1 cellular context compared by ENCODE assay signal in the genomic region with DNA sequence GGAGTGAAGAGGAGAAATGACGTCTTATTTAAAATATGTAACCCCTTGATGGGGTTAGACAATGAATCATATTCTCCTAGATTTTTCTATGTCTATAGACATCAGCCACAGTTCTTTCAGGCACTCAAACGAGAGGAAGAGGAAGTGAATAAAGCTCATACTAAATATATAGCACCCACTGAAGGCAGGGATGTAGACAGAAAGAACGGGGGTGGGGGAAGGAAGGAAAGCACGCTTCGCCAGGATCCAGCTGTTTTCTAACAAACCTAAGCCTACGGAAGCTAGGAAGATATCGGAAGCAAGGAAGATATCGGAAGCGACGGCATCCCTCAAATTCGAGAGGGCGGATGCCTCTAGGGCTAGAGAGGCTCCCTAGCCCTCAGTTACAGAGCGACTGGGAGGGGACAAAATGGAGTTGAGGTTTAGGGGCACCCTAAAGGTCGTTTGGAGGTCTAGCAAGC.
TF ChIP-seq lines count a peak whose summit lies in the region.

No MANE protein-coding gene starts in this region.

TF ChIP-seq in HEK293, 187 proteins besides CTCF, POLR2A, EP300 and RAD21 (continued from another document):
- TF ChIP-seq ZNF146 (tag by site-specific recombination; IDR thresholded peaks at IDR 0.05) (no peak), ZNF132 (tag by site-specific recombination; IDR thresholded peaks at IDR 0.05; ENCODE audit: borderline replicate concordance) (no peak), ZNF394 (tag by site-specific recombination; IDR thresholded peaks at IDR 0.05; ENCODE audit: borderline replicate concordance) (no peak), ZNF704 (tag by site-specific recombination; IDR thresholded peaks at IDR 0.05) (no peak), ZNF121 (tag by site-specific recombination; IDR thresholded peaks at IDR 0.05) (no peak), TCF7L2 (IDR thresholded peaks at IDR 0.05; ENCODE audit: borderline replicate concordance, low read depth, low read length) (no peak), ZNF530 (tag by site-specific recombination; IDR thresholded peaks at IDR 0.05; ENCODE audit: low read depth) (no peak), ZBTB6 (tag by site-specific recombination; IDR thresholded peaks at IDR 0.05) (no peak), EGR2 (tag by site-specific recombination; IDR thresholded peaks at IDR 0.05; ENCODE audit: low read depth) (0 out of 2 replicates have a peak, but pooled peaks have one; percentile 10), ZFHX2 (tag by site-specific recombination; conservative IDR thresholded peaks at IDR 0.05) (no peak), ZNF529 (tag by site-specific recombination; IDR thresholded peaks at IDR 0.05; ENCODE audit: insufficient replicate concordance) (no peak), ZNF544 (tag by site-specific recombination; IDR thresholded peaks at IDR 0.05) (no peak), ZNF629 (tag by site-specific recombination; IDR thresholded peaks at IDR 0.05) (peak; percentile 41; the same call in 1 of the 2 replicates), SP2 (tag by site-specific recombination; IDR thresholded peaks at IDR 0.05) (peak; percentile 35; the same call in 1 of the 2 replicates), PRDM6 (tag by site-specific recombination; IDR thresholded peaks at IDR 0.05) (no peak), ZNF311 (tag by site-specific recombination; IDR thresholded peaks at IDR 0.05; ENCODE audit: borderline replicate concordance) (no peak), ZNF138 (tag by site-specific recombination; IDR thresholded peaks at IDR 0.05; ENCODE audit: borderline replicate concordance) (no peak), ZNF423 (tag by site-specific recombination; IDR thresholded peaks at IDR 0.05) (no peak), MEIS1 (CRISPR knock-in tag; IDR thresholded peaks at IDR 0.05; ENCODE audit: borderline replicate concordance) (no peak), ZNF362 (tag by site-specific recombination; IDR thresholded peaks at IDR 0.05) (no peak), ZNF24 (tag by site-specific recombination; IDR thresholded peaks at IDR 0.05) (no peak), GLI2 (tag by site-specific recombination; IDR thresholded peaks at IDR 0.05; ENCODE audit: borderline replicate concordance, low read depth) (no peak), ZNF214 (tag by site-specific recombination; IDR thresholded peaks at IDR 0.05; ENCODE audit: borderline replicate concordance) (no peak), ZNF341 (tag by site-specific recombination; IDR thresholded peaks at IDR 0.05; ENCODE audit: low read depth) (no peak), ZFP37 (tag by site-specific recombination; IDR thresholded peaks at IDR 0.05) (no peak), REPIN1 (tag by site-specific recombination; IDR thresholded peaks at IDR 0.05; ENCODE audit: low read depth) (no peak), ZNF10 (tag by site-specific recombination; IDR thresholded peaks at IDR 0.05) (no peak), OSR2 (tag by site-specific recombination; IDR thresholded peaks at IDR 0.05) (peak; percentile 17; the same call in 1 of the 2 replicates), ZNF792 (tag by site-specific recombination; IDR thresholded peaks at IDR 0.05) (no peak), GLIS2 (tag by site-specific recombination; IDR thresholded peaks at IDR 0.05) (no peak), ZSCAN18 (tag by site-specific recombination; IDR thresholded peaks at IDR 0.05) (no peak), ZNF221 (tag by site-specific recombination; IDR thresholded peaks at IDR 0.05; ENCODE audit: borderline replicate concordance) (no peak), ZNF624 (tag by site-specific recombination; IDR thresholded peaks at IDR 0.05) (no peak), ZNF785 (tag by site-specific recombination; IDR thresholded peaks at IDR 0.05) (no peak), ZBTB48 (tag by site-specific recombination; IDR thresholded peaks at IDR 0.05) (peak; percentile 68)
- TF ChIP-seq, protein P1, sequence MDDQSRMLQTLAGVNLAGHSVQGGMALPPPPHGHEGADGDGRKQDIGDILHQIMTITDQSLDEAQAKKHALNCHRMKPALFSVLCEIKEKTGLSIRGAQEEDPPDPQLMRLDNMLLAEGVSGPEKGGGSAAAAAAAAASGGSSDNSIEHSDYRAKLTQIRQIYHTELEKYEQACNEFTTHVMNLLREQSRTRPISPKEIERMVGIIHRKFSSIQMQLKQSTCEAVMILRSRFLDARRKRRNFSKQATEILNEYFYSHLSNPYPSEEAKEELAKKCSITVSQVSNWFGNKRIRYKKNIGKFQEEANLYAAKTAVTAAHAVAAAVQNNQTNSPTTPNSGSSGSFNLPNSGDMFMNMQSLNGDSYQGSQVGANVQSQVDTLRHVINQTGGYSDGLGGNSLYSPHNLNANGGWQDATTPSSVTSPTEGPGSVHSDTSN (CRISPR knock-in tag; IDR thresholded peaks at IDR 0.05) = no peak
- TF ChIP-seq, protein P2, sequence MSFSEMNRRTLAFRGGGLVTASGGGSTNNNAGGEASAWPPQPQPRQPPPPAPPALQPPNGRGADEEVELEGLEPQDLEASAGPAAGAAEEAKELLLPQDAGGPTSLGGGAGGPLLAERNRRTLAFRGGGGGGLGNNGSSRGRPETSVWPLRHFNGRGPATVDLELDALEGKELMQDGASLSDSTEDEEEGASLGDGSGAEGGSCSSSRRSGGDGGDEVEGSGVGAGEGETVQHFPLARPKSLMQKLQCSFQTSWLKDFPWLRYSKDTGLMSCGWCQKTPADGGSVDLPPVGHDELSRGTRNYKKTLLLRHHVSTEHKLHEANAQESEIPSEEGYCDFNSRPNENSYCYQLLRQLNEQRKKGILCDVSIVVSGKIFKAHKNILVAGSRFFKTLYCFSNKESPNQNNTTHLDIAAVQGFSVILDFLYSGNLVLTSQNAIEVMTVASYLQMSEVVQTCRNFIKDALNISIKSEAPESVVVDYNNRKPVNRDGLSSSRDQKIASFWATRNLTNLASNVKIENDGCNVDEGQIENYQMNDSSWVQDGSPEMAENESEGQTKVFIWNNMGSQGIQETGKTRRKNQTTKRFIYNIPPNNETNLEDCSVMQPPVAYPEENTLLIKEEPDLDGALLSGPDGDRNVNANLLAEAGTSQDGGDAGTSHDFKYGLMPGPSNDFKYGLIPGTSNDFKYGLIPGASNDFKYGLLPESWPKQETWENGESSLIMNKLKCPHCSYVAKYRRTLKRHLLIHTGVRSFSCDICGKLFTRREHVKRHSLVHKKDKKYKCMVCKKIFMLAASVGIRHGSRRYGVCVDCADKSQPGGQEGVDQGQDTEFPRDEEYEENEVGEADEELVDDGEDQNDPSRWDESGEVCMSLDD (tag by site-specific recombination; IDR thresholded peaks at IDR 0.05) = 0 out of 2 replicates have a peak, but pooled peaks have one; percentile 30
- TF ChIP-seq, protein P3, sequence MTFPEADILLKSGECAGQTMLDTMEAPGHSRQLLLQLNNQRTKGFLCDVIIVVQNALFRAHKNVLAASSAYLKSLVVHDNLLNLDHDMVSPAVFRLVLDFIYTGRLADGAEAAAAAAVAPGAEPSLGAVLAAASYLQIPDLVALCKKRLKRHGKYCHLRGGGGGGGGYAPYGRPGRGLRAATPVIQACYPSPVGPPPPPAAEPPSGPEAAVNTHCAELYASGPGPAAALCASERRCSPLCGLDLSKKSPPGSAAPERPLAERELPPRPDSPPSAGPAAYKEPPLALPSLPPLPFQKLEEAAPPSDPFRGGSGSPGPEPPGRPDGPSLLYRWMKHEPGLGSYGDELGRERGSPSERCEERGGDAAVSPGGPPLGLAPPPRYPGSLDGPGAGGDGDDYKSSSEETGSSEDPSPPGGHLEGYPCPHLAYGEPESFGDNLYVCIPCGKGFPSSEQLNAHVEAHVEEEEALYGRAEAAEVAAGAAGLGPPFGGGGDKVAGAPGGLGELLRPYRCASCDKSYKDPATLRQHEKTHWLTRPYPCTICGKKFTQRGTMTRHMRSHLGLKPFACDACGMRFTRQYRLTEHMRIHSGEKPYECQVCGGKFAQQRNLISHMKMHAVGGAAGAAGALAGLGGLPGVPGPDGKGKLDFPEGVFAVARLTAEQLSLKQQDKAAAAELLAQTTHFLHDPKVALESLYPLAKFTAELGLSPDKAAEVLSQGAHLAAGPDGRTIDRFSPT (tag by site-specific recombination; IDR thresholded peaks at IDR 0.05) = no peak
- TF ChIP-seq, protein P4, sequence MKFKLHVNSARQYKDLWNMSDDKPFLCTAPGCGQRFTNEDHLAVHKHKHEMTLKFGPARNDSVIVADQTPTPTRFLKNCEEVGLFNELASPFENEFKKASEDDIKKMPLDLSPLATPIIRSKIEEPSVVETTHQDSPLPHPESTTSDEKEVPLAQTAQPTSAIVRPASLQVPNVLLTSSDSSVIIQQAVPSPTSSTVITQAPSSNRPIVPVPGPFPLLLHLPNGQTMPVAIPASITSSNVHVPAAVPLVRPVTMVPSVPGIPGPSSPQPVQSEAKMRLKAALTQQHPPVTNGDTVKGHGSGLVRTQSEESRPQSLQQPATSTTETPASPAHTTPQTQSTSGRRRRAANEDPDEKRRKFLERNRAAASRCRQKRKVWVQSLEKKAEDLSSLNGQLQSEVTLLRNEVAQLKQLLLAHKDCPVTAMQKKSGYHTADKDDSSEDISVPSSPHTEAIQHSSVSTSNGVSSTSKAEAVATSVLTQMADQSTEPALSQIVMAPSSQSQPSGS (tag by site-specific recombination; IDR thresholded peaks at IDR 0.05; ENCODE audit: low read depth) = 0 out of 2 replicates have a peak, but pooled peaks have one; percentile 29
- TF ChIP-seq, protein P5, sequence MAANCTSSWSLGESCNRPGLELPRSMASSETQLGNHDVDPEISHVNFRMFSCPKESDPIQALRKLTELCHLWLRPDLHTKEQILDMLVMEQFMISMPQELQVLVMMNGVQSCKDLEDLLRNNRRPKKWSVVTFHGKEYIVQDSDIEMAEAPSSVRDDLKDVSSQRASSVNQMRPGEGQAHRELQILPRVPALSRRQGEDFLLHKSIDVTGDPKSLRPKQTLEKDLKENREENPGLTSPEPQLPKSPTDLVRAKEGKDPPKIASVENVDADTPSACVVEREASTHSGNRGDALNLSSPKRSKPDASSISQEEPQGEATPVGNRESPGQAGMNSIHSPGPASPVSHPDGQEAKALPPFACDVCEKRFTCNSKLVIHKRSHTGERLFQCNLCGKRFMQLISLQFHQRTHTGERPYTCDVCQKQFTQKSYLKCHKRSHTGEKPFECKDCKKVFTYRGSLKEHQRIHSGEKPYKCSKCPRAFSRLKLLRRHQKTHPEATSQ (tag by site-specific recombination; IDR thresholded peaks at IDR 0.05) = no peak
